21 cellular contexts compared by ENCODE assay signal in genomic region chr1:198123146-198123545, GRCh38. TPM values are rescaled to one million over a fixed set of nuclear protein-coding genes. Genes with fewer than 3 reads are reported as not detected.
DNase-seq lines count a peak whose midpoint lies in the region; ATAC-seq and TF ChIP-seq lines count a peak whose summit lies in the region.
"Had no signal": no experiment of that assay in that cellular context is flagged by ENCODE, and none has a peak within 500 bp of the region (broad histone marks: within the 10 kb centered on the region; RNA-seq: fewer than 3 reads in every experiment).

No MANE protein-coding gene starts in this region.

- DNase-seq in GM03348 (ENCODE audit: low spot score) (peak; percentile 47), amniotic epithelial cell (ENCODE audit: low read depth) (peak; percentile 65), fibroblast of mammary gland (ENCODE audit: low read depth) (peak; percentile 56), skeletal muscle cell (ENCODE audit: low read depth) (peak; percentile 49), Right ventricle myocardium superior (no peak), ecto neural progenitor cell (ENCODE audit: low spot score) (no peak)
- DNase-seq: activated CD4-positive, alpha-beta memory T cell treated with anti-CD3 and anti-CD28 coated beads, Interleukin-2, amount 10 ng/mL, durations not matched to agents 7 days and 5 days; CD4-positive, CD25-positive, alpha-beta regulatory T cell; lower lobe of right lung; NCI-H187 treated with DMSO at 0.1 percent for 48 hours; NCI-H510A treated with DMSO at 0.1 percent for 48 hours; right lobe of liver; stimulated activated CD4-positive, alpha-beta T cell treated with anti-CD3 and anti-CD28 coated beads, Interleukin-4, amount 100 ng/mL, for 1 hour; stimulated activated CD8-positive, alpha-beta memory T cell treated with anti-CD3 and anti-CD28 coated beads, Interleukin-4, amount 100 ng/mL, for 48 hours; tibial artery had no signal

- ATAC-seq in Right ventricle myocardium superior (ENCODE audit: poor library complexity) = no peak
- no peak for ATAC-seq in HG03025 (IDR thresholded peaks at IDR 0.05; ENCODE audit: low FRiP score, unreplicated experiment)
- no peak for ATAC-seq in HG03442 (IDR thresholded peaks at IDR 0.05; ENCODE audit: unreplicated experiment)
- ATAC-seq: activated T-helper 17 cell treated with anti-CD3 and anti-CD28 coated beads, Interleukin-2, amount 50 U/mL, for 72 hours; gastroesophageal sphincter; lower lobe of right lung; natural killer cell treated with Interleukin-12 subunit alpha and Interleukin-12 subunit beta and Interleukin-15 and Interleukin-18, amount 100 ng/mL, for 72 hours; right lobe of liver had no signal

- intact Hi-C loops in Right ventricle myocardium superior (cut with DNase I) = no loop called here

- H3K4me3 ChIP-seq in fibroblast of mammary gland (ENCODE audit: control insufficient read depth, low read depth, low read length) (no peak overlapping the region), skeletal muscle cell (ENCODE audit: low read depth, low read length) (no peak overlapping the region)
- H3K4me3 ChIP-seq: gastroesophageal sphincter, lower lobe of right lung, MG63, right lobe of liver, tibial artery had no signal

- TF ChIP-seq CTCF in fibroblast of mammary gland (conservative IDR thresholded peaks at IDR 0.05; ENCODE audit: control insufficient read depth, insufficient read depth, low read depth, low read length) = no peak

RNA-seq across cellular contexts. Expression of gene NEK7, which starts 33.7 kb away (rescaled TPM):
- 185 TPM for total RNA-seq in Right ventricle myocardium superior

Comparison
In these comparisons a context has a peak if more than half of its experiments do, and no peak if none do; other contexts are left out.
1. DNase-seq: peak in GM03348 (single experiment), amniotic epithelial cell (single experiment), fibroblast of mammary gland (single experiment) and skeletal muscle cell (single experiment); none in Right ventricle myocardium superior (single experiment) and ecto neural progenitor cell (single experiment).